ENCODE assay signal across 8 cellular contexts in genomic region chr12:6778571-6779550, GRCh38. TPM values are rescaled to one million over a fixed set of nuclear protein-coding genes. Genes with fewer than 3 reads are reported as not detected.
DNase-seq lines count a peak whose midpoint lies in the region; ATAC-seq and TF ChIP-seq lines count a peak whose summit lies in the region.

No MANE protein-coding gene starts in this region.

- DNase-seq in CD1c-positive myeloid dendritic cell (ENCODE audit: extremely low spot score) = peak; percentile 93
- DNase-seq in NT2/D1 (ENCODE audit: low read depth, low spot score) = peak; percentile 100
- peak; percentile 68 for DNase-seq in activated CD8-positive, alpha-beta memory T cell treated with anti-CD3 and anti-CD28 coated beads, Interleukin-2, amount 50 U/mL, for 1 hour (ENCODE audit: extremely low read depth)
- peak; percentile 100 for DNase-seq in endodermal cell
- peak; percentile 94 for DNase-seq in mesenteric fat pad (ENCODE audit: low spot score)
- peak; percentile 69 for DNase-seq in stimulated activated CD8-positive, alpha-beta memory T cell treated with anti-CD3 and anti-CD28 coated beads, Interleukin-12 subunit alpha, Interleukin-12 subunit beta, amount 100 ng/mL, for 4 hours (ENCODE audit: low read depth)

- H3K9ac ChIP-seq in HUES64 (ENCODE audit: low read depth, low read length) (peak overlapping the region; percentile 41; the same call in 1 of the 2 replicates), NT2/D1 (ENCODE audit: insufficient read length, low read depth) (peak overlapping the region; percentile 73), endodermal cell (ENCODE audit: extremely low read depth, low read length, poor library complexity, severe bottlenecking) (no peak overlapping the region)

- H3K9me3 Mint-ChIP-seq in endodermal cell = no peaks in the 10 kb centered on the region

- H3K27ac ChIP-seq in HUES64 (ENCODE audit: low read depth, low read length) (no peak overlapping the region), endodermal cell (ENCODE audit: low read depth, low read length) (peak overlapping the region; percentile 95)

- H3K4me1 Mint-ChIP-seq in endodermal cell = peaks cover 42% of the 10 kb centered on the region

- peaks cover 25% of the 10 kb centered on the region for H3K36me3 Mint-ChIP-seq in endodermal cell (ENCODE audit: low read depth)

- WGBS in HUES64 = 7% methylated on average over 35 of the region's 35 CpGs
- 10 to 24% methylated on average over 10 to 35 of the region's 35 CpGs for WGBS in endodermal cell (ENCODE audit: insufficient coverage in 1 of 2, insufficient read length in 1 of 2), 2 experiments

- peaks cover 68% of the 10 kb centered on the region for H3K27me3 Mint-ChIP-seq in endodermal cell (ENCODE audit: insufficient read depth)

- H3K4me1 ChIP-seq in HUES64 (ENCODE audit: insufficient read depth, low read length) = no peaks in the 10 kb centered on the region
- peaks cover 35% of the 10 kb centered on the region for H3K4me1 ChIP-seq in NT2/D1 (ENCODE audit: insufficient read depth, insufficient read length)
- peaks cover 13% of the 10 kb centered on the region for H3K4me1 ChIP-seq in endodermal cell (ENCODE audit: control insufficient read depth, insufficient read depth, low read length)

- peaks cover 27% of the 10 kb centered on the region for H3K27me3 ChIP-seq in HUES64 (ENCODE audit: insufficient read depth, low read length)
- H3K27me3 ChIP-seq in NT2/D1 (ENCODE audit: insufficient read depth, insufficient read length) = peaks cover 43% of the 10 kb centered on the region
- peaks cover 6% of the 10 kb centered on the region for H3K27me3 ChIP-seq in endodermal cell (ENCODE audit: control insufficient read depth, insufficient read depth, low read length, poor library complexity, severe bottlenecking)

- ATAC-seq in GM19463 (IDR thresholded peaks at IDR 0.05; ENCODE audit: unreplicated experiment) = peak; percentile 87

- H3K9me3 ChIP-seq in HUES64 (ENCODE audit: insufficient read depth, low read depth, low read length) (no peaks in the 10 kb centered on the region), NT2/D1 (ENCODE audit: insufficient read depth, low read length) (no peaks in the 10 kb centered on the region), endodermal cell (ENCODE audit: control insufficient read depth, low read length) (no peaks in the 10 kb centered on the region)

- H3K4me3 ChIP-seq in HUES64 (ENCODE audit: low read length) = peak overlapping the region; percentile 54
- peak overlapping the region; percentile 44 for H3K4me3 ChIP-seq in NT2/D1 (ENCODE audit: insufficient read length, low read depth)
- H3K4me3 ChIP-seq in endodermal cell (ENCODE audit: low read length) = peak overlapping the region; percentile 73

- peak overlapping the region; percentile 69 for H3K27ac Mint-ChIP-seq in endodermal cell

- H3K4me3 Mint-ChIP-seq in endodermal cell = peak overlapping the region; percentile 69

- H3K36me3 ChIP-seq in HUES64 (ENCODE audit: insufficient read depth, low read length) (no peaks in the 10 kb centered on the region), NT2/D1 (ENCODE audit: insufficient read depth, insufficient read length, low read length) (peaks cover 19% of the 10 kb centered on the region), endodermal cell (ENCODE audit: control insufficient read depth, insufficient read depth, low read length) (peaks cover 6% of the 10 kb centered on the region)

- peak; percentile 100 for TF ChIP-seq CTCF in endodermal cell (conservative IDR thresholded peaks at IDR 0.05)

RNA-seq across cellular contexts. Expression of gene LAG3, which starts 6.5 kb away (rescaled TPM):
- 1.8 TPM for polyA plus RNA-seq in HUES64 (2013, experiment 1 of 2)
- polyA plus RNA-seq in HUES64 (2013, experiment 2 of 2) = 1.8 TPM
- 1 to 10 TPM; 1.9 to 7.3 TPM for total RNA-seq in endodermal cell
- 8.4 TPM for polyA plus RNA-seq in endodermal cell (2013, experiment 1 of 2)
- 5.8 TPM for polyA plus RNA-seq in endodermal cell (2013, experiment 2 of 2)
- 1.3 TPM for total RNA-seq in mesenteric fat pad

RNA-seq across cellular contexts. Expression of gene CD4, which starts 10.5 kb away (rescaled TPM):
- polyA plus RNA-seq in HUES64 (2013, experiment 1 of 2) = 2.3 TPM
- polyA plus RNA-seq in HUES64 (2013, experiment 2 of 2) = 3.8 TPM
- total RNA-seq in endodermal cell (1 to 10 TPM in 1 of 2 donors, under 1 TPM in 1; 0.77 to 1.3 TPM), mesenteric fat pad (31.3 TPM)
- 2.2 TPM for polyA plus RNA-seq in endodermal cell (2013, experiment 1 of 2)
- polyA plus RNA-seq in endodermal cell (2013, experiment 2 of 2) = 1.7 TPM

RNA-seq across cellular contexts. Expression of gene PTMS, which starts 12.7 kb away (rescaled TPM):
- 416 TPM for polyA plus RNA-seq in HUES64 (2013, experiment 1 of 2)
- polyA plus RNA-seq in HUES64 (2013, experiment 2 of 2) = 634 TPM
- total RNA-seq in endodermal cell = 100 to 1,000 TPM; 637 to 888 TPM
- polyA plus RNA-seq in endodermal cell (2013, experiment 1 of 2) = 935 TPM
- polyA plus RNA-seq in endodermal cell (2013, experiment 2 of 2) = 1,020 TPM
- total RNA-seq in mesenteric fat pad = 161 TPM

RNA-seq across cellular contexts. Expression of gene MLF2, which starts 25.9 kb away (rescaled TPM):
- 178 TPM for polyA plus RNA-seq in HUES64 (2013, experiment 1 of 2)
- 174 TPM for polyA plus RNA-seq in HUES64 (2013, experiment 2 of 2)
- total RNA-seq in endodermal cell = 100 to 1,000 TPM; 219 to 393 TPM
- 177 TPM for polyA plus RNA-seq in endodermal cell (2013, experiment 1 of 2)
- polyA plus RNA-seq in endodermal cell (2013, experiment 2 of 2) = 169 TPM
- total RNA-seq in mesenteric fat pad = 145 TPM

RNA-seq across cellular contexts. Expression of gene GPR162, which starts 42.8 kb away (rescaled TPM):
- 5.8 TPM for polyA plus RNA-seq in HUES64 (2013, experiment 1 of 2)
- 9.2 TPM for polyA plus RNA-seq in HUES64 (2013, experiment 2 of 2)
- 10 to 100 TPM; 14.7 to 15.0 TPM for total RNA-seq in endodermal cell
- polyA plus RNA-seq in endodermal cell (2013, experiment 1 of 2) = 26.3 TPM
- polyA plus RNA-seq in endodermal cell (2013, experiment 2 of 2) = 22.4 TPM
- 7.0 TPM for total RNA-seq in mesenteric fat pad

Comparison
In these comparisons a context has a peak if more than half of its experiments do, and no peak if none do; other contexts are left out.
1. RNA of gene CD4, which starts 10.5 kb away (total RNA-seq): 31.3 TPM in mesenteric fat pad (single experiment); 0.77 to 1.3 TPM in endodermal cell; every median in the first group is over 10 times any median in the second.
2. Peak in every context shown above with its lines, with median percentiles within 50 percentile points of each other: DNase-seq and H3K4me3 ChIP-seq.